1 cellular context compared by ENCODE assay signal in the genomic region with DNA sequence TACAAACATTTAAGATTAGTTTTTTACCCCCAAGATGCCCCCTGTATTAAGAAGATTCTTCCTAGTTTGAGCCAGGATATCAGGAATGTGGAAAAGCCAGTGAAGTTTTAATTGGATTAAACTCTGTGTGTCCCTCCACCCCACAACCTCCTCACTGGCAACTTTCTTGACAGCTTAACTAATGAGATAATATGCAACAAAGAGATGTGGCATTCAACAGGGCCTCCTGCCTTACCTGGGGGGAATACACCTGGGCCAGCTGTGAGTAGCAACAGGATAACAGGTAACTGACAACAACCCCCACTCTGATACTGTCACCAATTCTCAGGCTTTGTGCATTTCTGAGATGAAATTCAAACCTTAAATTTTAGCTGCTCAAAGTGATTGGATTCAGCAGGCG.
TF ChIP-seq lines count a peak whose summit lies in the region.

No MANE protein-coding gene starts in this region.

TF ChIP-seq in H1, 55 proteins besides CTCF, POLR2A, EP300 and RAD21 (continued from another document):
- TF ChIP-seq, protein P1, sequence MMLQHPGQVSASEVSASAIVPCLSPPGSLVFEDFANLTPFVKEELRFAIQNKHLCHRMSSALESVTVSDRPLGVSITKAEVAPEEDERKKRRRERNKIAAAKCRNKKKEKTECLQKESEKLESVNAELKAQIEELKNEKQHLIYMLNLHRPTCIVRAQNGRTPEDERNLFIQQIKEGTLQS (IDR thresholded peaks at IDR 0.05; ENCODE audit: insufficient read depth, low read depth, low read length) = no peak
- no peak for TF ChIP-seq CREB1 (IDR thresholded peaks at IDR 0.05)
TF ChIP-seq in H1: peak in this region for 0.
